ENCODE assay signal across 14 cellular contexts in the genomic region with DNA sequence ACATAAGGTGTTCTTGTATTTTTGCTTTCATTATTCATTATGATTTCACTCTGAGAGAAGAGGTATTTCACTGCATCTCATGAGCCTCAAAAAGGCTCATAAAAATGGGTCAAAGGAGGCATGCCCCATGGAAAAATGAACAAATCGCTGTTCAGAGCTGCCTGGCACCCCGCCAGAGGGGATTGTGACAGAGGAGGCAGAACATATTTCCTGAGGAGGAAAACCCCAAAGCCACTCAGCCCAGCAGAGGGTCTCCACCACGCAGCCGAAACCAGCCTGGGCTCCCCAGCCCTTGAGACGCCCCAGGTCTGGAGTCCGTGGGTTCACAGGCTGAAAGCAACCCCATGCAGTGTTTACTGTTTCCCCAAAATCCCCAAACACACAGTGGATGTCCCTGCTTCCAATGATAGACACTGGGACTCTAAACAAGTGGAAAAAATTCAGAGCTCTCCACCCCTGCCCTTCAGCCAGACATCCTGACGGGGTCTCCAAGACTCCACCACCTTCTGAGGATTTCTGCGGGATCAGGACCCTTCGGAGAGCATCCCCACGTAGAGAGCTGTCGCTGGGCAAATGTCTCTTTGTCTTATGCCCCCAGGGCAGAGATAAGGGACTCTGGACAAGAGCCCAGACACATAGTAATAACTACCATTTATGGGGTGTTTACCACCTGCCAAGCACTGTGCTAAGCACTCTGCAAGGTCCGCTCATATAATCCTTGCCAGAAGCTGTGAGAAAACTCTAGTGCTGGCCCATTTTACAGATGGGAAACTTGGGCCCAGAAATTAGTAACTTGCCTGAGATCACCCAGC.
DNase-seq lines count a peak whose midpoint lies in the region; TF ChIP-seq lines count a peak whose summit lies in the region.
"Had no signal": no experiment of that assay in that cellular context is flagged by ENCODE, and none has a peak within 500 bp of the region (broad histone marks: within the 10 kb centered on the region; RNA-seq: fewer than 3 reads in every experiment).

No MANE protein-coding gene starts in this region.

- H3K4me2 ChIP-seq in BLaER1 treated with 17β-estradiol and CSF1 and Interleukin-3, amounts not matched to agents 10 nM and 100 nM = peak overlapping the region in 9 of 11 experiments; percentile 2 to 75 (median 48); a peak in 15 of 22 replicates
- H3K4me2 ChIP-seq in neural progenitor cell = no peak overlapping the region

- H3K36me3 Mint-ChIP-seq in neural progenitor cell = no peaks in the 10 kb centered on the region
- H3K36me3 Mint-ChIP-seq: T-cell had no signal

- peak overlapping the region in 3 of 11 experiments; percentile 1 to 18 (median 16); a peak in 2 of 22 replicates for H3K9ac ChIP-seq in BLaER1 treated with 17β-estradiol and CSF1 and Interleukin-3, amounts not matched to agents 10 nM and 100 nM
- H3K9ac ChIP-seq in SK-N-MC (ENCODE audit: insufficient read length) (no peak overlapping the region), neural progenitor cell (no peak overlapping the region)

- H3K27ac ChIP-seq in BLaER1 treated with 17β-estradiol and CSF1 and Interleukin-3, amounts not matched to agents 10 nM and 100 nM = peak overlapping the region in 6 of 11 experiments; percentile 14 to 49 (median 28); a peak in 10 of 22 replicates
- peak overlapping the region; percentile 11; the same call in 1 of the 2 replicates for H3K27ac ChIP-seq in SK-N-MC
- H3K27ac ChIP-seq in neural progenitor cell = no peak overlapping the region

- H4K20me1 ChIP-seq in BLaER1 treated with 17β-estradiol and CSF1 and Interleukin-3, amounts not matched to agents 10 nM and 100 nM = peaks cover 0 to 99% (median 80%) of the 10 kb centered on the region in 11 experiments; a peak in 18 of 22 replicates
- H4K20me1 ChIP-seq in neural progenitor cell (ENCODE audit: low read depth) = no peaks in the 10 kb centered on the region

- peaks cover 0 to 91% (median 36%) of the 10 kb centered on the region in 11 experiments; a peak in 14 of 22 replicates for H3K36me3 ChIP-seq in BLaER1 treated with 17β-estradiol and CSF1 and Interleukin-3, amounts not matched to agents 10 nM and 100 nM
- H3K36me3 ChIP-seq in SK-N-MC (ENCODE audit: insufficient read depth, low read length) = no peaks in the 10 kb centered on the region
- H3K36me3 ChIP-seq in neural progenitor cell = no peaks in the 10 kb centered on the region

- no peaks in the 10 kb centered on the region for H3F3A ChIP-seq in neural progenitor cell (ENCODE audit: low read depth)

- no peak for TF ChIP-seq CTCF in neural progenitor cell (IDR thresholded peaks at IDR 0.05)

- no peak overlapping the region for H3K4me3 ChIP-seq in BLaER1 treated with 17β-estradiol and CSF1 and Interleukin-3, amounts not matched to agents 10 nM and 100 nM
- peak overlapping the region; percentile 11; the same call in 1 of the 2 replicates for H3K4me3 ChIP-seq in SK-N-MC
- H3K4me3 ChIP-seq in neural progenitor cell = no peak overlapping the region

- peak overlapping the region; percentile 33 for H3K4me3 Mint-ChIP-seq in neural progenitor cell
- H3K4me3 Mint-ChIP-seq: T-cell had no signal

- H3K27me3 Mint-ChIP-seq in neural progenitor cell (ENCODE audit: insufficient read depth, low read depth) = peaks cover 7% of the 10 kb centered on the region

- H3K27me3 ChIP-seq in BLaER1 treated with 17β-estradiol and CSF1 and Interleukin-3, amounts not matched to agents 10 nM and 100 nM = no peaks in the 10 kb centered on the region
- H3K27me3 ChIP-seq in neural progenitor cell = no peaks in the 10 kb centered on the region

- H3K27ac Mint-ChIP-seq in neural progenitor cell = no peak overlapping the region
- H3K27ac Mint-ChIP-seq: T-cell had no signal

- DNase-seq in KBM-7 (peak; percentile 27), SK-N-MC (ENCODE audit: low read depth, low spot score) (peak; percentile 66), neural progenitor cell (ENCODE audit: low spot score) (no peak), RKO (ENCODE audit: low spot score) (no peak), medulla oblongata (ENCODE audit: extremely low spot score) (no peak), DMS114 treated with DMSO at 0.1 percent for 48 hours (lab: John Stamatoyannopoulos, UW; ENCODE audit: unreplicated experiment) (no peak)
- DNase-seq: C1 segment of cervical spinal cord, H7, Karpas-422, NCI-H1417 treated with DMSO at 0.1 percent for 48 hours, NCI-H2107, NCI-H446 treated with DMSO at 0.1 percent for 48 hours, T-cell had no signal

- in situ Hi-C loops in KBM-7 (cut with MboI; ENCODE audit: low pct_unique_long_range_greater_than_20kb, low sequenced_read_pairs) = loop anchor here (25.0 kb wide), 1 partner anchor 100 kb away; no protein-coding TSS in a partner anchor

- H3K9me3 Mint-ChIP-seq in neural progenitor cell = no peaks in the 10 kb centered on the region
- H3K9me3 Mint-ChIP-seq: T-cell had no signal

- H2AFZ ChIP-seq in neural progenitor cell (replicated peaks) = no peak overlapping the region

- no peaks in the 10 kb centered on the region for H3K79me2 ChIP-seq in neural progenitor cell (ENCODE audit: low read depth)

- H3K4me1 ChIP-seq in BLaER1 treated with 17β-estradiol and CSF1 and Interleukin-3, amounts not matched to agents 10 nM and 100 nM = peaks cover 5 to 46% (median 24%) of the 10 kb centered on the region in 10 experiments; a peak in 18 of 20 replicates
- peaks cover 9% of the 10 kb centered on the region for H3K4me1 ChIP-seq in neural progenitor cell

- peaks cover 13% of the 10 kb centered on the region for H3K4me1 Mint-ChIP-seq in neural progenitor cell
- H3K4me1 Mint-ChIP-seq: T-cell had no signal

- H3K9me3 ChIP-seq in BLaER1 treated with 17β-estradiol and CSF1 and Interleukin-3, amounts not matched to agents 10 nM and 100 nM (replicated peaks in 1 of 11) = no peaks in the 10 kb centered on the region
- no peaks in the 10 kb centered on the region for H3K9me3 ChIP-seq in SK-N-MC (ENCODE audit: low read depth, low read length)
- no peaks in the 10 kb centered on the region for H3K9me3 ChIP-seq in neural progenitor cell (ENCODE audit: low read depth)

Comparison
In these comparisons a context has a peak if more than half of its experiments do, and no peak if none do; other contexts are left out.
1. DNase-seq: peak in KBM-7 (single experiment) and SK-N-MC (single experiment); none in neural progenitor cell (single experiment), RKO (single experiment), medulla oblongata (single experiment) and DMS114 treated with DMSO at 0.1 percent for 48 hours (single experiment).